1 cellular context compared by ENCODE assay signal in genomic region chr1:230702934-230703678, GRCh38.
A peak's percentile ranks its signal among the peaks of the same experiment; 100 is the strongest.
TF ChIP-seq lines count a peak whose summit lies in the region.

No MANE protein-coding gene starts in this region.

TF ChIP-seq in HepG2, 621 proteins besides CTCF, POLR2A, EP300 and RAD21 (continued from another document and continues in another):
- TF ChIP-seq FOXM1 (CRISPR knock-in tag; IDR thresholded peaks at IDR 0.05): peak; percentile 82; the same call in 1 of the 2 replicates
- TF ChIP-seq ZNF24 (IDR thresholded peaks at IDR 0.05): 0 out of 2 replicates have a peak, but pooled peaks have one; percentile 19
- TF ChIP-seq SCMH1 (CRISPR knock-in tag; IDR thresholded peaks at IDR 0.05; ENCODE audit: borderline replicate concordance): no peak
- no peak for TF ChIP-seq HBP1 (CRISPR knock-in tag; IDR thresholded peaks at IDR 0.05; ENCODE audit: low read depth)
- peak; percentile 51; the same call in 1 of the 2 replicates for TF ChIP-seq AKNA (CRISPR knock-in tag; IDR thresholded peaks at IDR 0.05; ENCODE audit: borderline replicate concordance)
- no peak for TF ChIP-seq ZBTB14 (CRISPR knock-in tag; IDR thresholded peaks at IDR 0.05)
- TF ChIP-seq NAIF1 (CRISPR knock-in tag; IDR thresholded peaks at IDR 0.05; ENCODE audit: borderline replicate concordance): peak; percentile 50; the same call in 1 of the 2 replicates
- peak; percentile 98 for TF ChIP-seq NR2F6 (IDR thresholded peaks at IDR 0.05)
- peak; percentile 99 for TF ChIP-seq NR2F6 (CRISPR knock-in tag; IDR thresholded peaks at IDR 0.05)
- TF ChIP-seq HOXA3 (CRISPR knock-in tag; IDR thresholded peaks at IDR 0.05): peak; percentile 96
- 0 out of 2 replicates have a peak, but pooled peaks have one; percentile 64 for TF ChIP-seq TEF (CRISPR knock-in tag; IDR thresholded peaks at IDR 0.05)
- peak; percentile 82; the same call in 1 of the 2 replicates for TF ChIP-seq HOXD1 (CRISPR knock-in tag; IDR thresholded peaks at IDR 0.05)
- TF ChIP-seq ZNF275 (CRISPR knock-in tag; IDR thresholded peaks at IDR 0.05; ENCODE audit: borderline replicate concordance): peak; percentile 84
- TF ChIP-seq ZNF501 (CRISPR knock-in tag; IDR thresholded peaks at IDR 0.05): peak; percentile 88
- peak; percentile 36; the same call in 1 of the 2 replicates for TF ChIP-seq ZNF34 (CRISPR knock-in tag; IDR thresholded peaks at IDR 0.05; ENCODE audit: borderline replicate concordance)
- TF ChIP-seq SNAPC5 (CRISPR knock-in tag; IDR thresholded peaks at IDR 0.05; ENCODE audit: borderline replicate concordance): peak; percentile 62; the same call in 1 of the 2 replicates
- peak; percentile 95 for TF ChIP-seq ARNTL (CRISPR knock-in tag; IDR thresholded peaks at IDR 0.05)
- peak; percentile 65 for TF ChIP-seq RBM22 (optimal IDR thresholded peaks at IDR 0.05; ENCODE audit: low read length)
- TF ChIP-seq GPN1 (CRISPR knock-in tag; IDR thresholded peaks at IDR 0.05; ENCODE audit: borderline replicate concordance): 0 out of 2 replicates have a peak, but pooled peaks have one; percentile 6
- TF ChIP-seq ZNF720 (CRISPR knock-in tag; IDR thresholded peaks at IDR 0.05): no peak
- TF ChIP-seq ZBTB7A (CRISPR knock-in tag; IDR thresholded peaks at IDR 0.05): peak; percentile 79; the same call in 1 of the 2 replicates
- peak; percentile 94 for TF ChIP-seq IRF2 (CRISPR knock-in tag; IDR thresholded peaks at IDR 0.05)
- TF ChIP-seq ZNF274 (CRISPR knock-in tag; IDR thresholded peaks at IDR 0.05): peak; percentile 89
- TF ChIP-seq ZNF546 (CRISPR knock-in tag; conservative IDR thresholded peaks at IDR 0.05): no peak
- no peak for TF ChIP-seq SMARCC2 (IDR thresholded peaks at IDR 0.05)
- TF ChIP-seq ZNF543 (CRISPR knock-in tag; IDR thresholded peaks at IDR 0.05): peak; percentile 78; the same call in 1 of the 2 replicates
- TF ChIP-seq TCF12 (IDR thresholded peaks at IDR 0.05): no peak
- peak; percentile 91; the same call in 1 of the 2 replicates for TF ChIP-seq TCF12 (CRISPR knock-in tag; IDR thresholded peaks at IDR 0.05)
- TF ChIP-seq ELK4 (CRISPR knock-in tag; IDR thresholded peaks at IDR 0.05; ENCODE audit: borderline replicate concordance): no peak
- TF ChIP-seq ZGPAT (CRISPR knock-in tag; IDR thresholded peaks at IDR 0.05): peak; percentile 98
- peak; percentile 97 for TF ChIP-seq ZSCAN29 (CRISPR knock-in tag; conservative IDR thresholded peaks at IDR 0.05)
- peak; percentile 99 for TF ChIP-seq HDAC2 (CRISPR knock-in tag; IDR thresholded peaks at IDR 0.05)
- TF ChIP-seq DNMT1 (CRISPR knock-in tag; IDR thresholded peaks at IDR 0.05): peak; percentile 87
- no peak for TF ChIP-seq NFE2 (CRISPR knock-in tag; IDR thresholded peaks at IDR 0.05)
- TF ChIP-seq RFXAP (CRISPR knock-in tag; IDR thresholded peaks at IDR 0.05; ENCODE audit: borderline replicate concordance): peak; percentile 89
- peak; percentile 68; the same call in 1 of the 2 replicates for TF ChIP-seq ZNF644 (CRISPR knock-in tag; IDR thresholded peaks at IDR 0.05; ENCODE audit: low read depth)
- peak; percentile 72 for TF ChIP-seq CEBPG (CRISPR knock-in tag; IDR thresholded peaks at IDR 0.05)
- peak; percentile 88 for TF ChIP-seq PATZ1 (CRISPR knock-in tag; IDR thresholded peaks at IDR 0.05)
- peak; percentile 98 for TF ChIP-seq NCOA2 (CRISPR knock-in tag; IDR thresholded peaks at IDR 0.05)
- TF ChIP-seq MATR3 (CRISPR knock-in tag; IDR thresholded peaks at IDR 0.05): no peak
- no peak for TF ChIP-seq ZNF572 (CRISPR knock-in tag; IDR thresholded peaks at IDR 0.05)
- TF ChIP-seq PRDM4 (CRISPR knock-in tag; IDR thresholded peaks at IDR 0.05; ENCODE audit: borderline replicate concordance): no peak
- TF ChIP-seq YEATS4 (CRISPR knock-in tag; IDR thresholded peaks at IDR 0.05; ENCODE audit: borderline replicate concordance): peak; percentile 89
- TF ChIP-seq HOXA9 (CRISPR knock-in tag; IDR thresholded peaks at IDR 0.05; ENCODE audit: borderline replicate concordance): no peak
- TF ChIP-seq NCOA5 (CRISPR knock-in tag; IDR thresholded peaks at IDR 0.05): 0 out of 2 replicates have a peak, but pooled peaks have one; percentile 90
- TF ChIP-seq ZNF891 (CRISPR knock-in tag; IDR thresholded peaks at IDR 0.05): peak; percentile 69; the same call in 1 of the 2 replicates
- peak; percentile 73 for TF ChIP-seq SKI (IDR thresholded peaks at IDR 0.05; ENCODE audit: partially characterized antibody)
- TF ChIP-seq ZKSCAN1 (IDR thresholded peaks at IDR 0.05; ENCODE audit: low read length): 0 out of 2 replicates have a peak, but pooled peaks have one; percentile 30
- no peak for TF ChIP-seq SMAD1 (CRISPR knock-in tag; IDR thresholded peaks at IDR 0.05; ENCODE audit: borderline replicate concordance, low read depth)
- TF ChIP-seq GATA4 (IDR thresholded peaks at IDR 0.05; ENCODE audit: borderline replicate concordance, low read depth): peak; percentile 90; the same call in 1 of the 2 replicates
- TF ChIP-seq ZNF550 (CRISPR knock-in tag; IDR thresholded peaks at IDR 0.05; ENCODE audit: borderline replicate concordance): no peak
- no peak for TF ChIP-seq SRSF4 (IDR thresholded peaks at IDR 0.05; ENCODE audit: low read depth, low read length, poor library complexity, severe bottlenecking)
- no peak for TF ChIP-seq EZH2 (conservative IDR thresholded peaks at IDR 0.05; ENCODE audit: low read depth, low read length)
